ENCODE assay signal across 12 cellular contexts in the genomic region with DNA sequence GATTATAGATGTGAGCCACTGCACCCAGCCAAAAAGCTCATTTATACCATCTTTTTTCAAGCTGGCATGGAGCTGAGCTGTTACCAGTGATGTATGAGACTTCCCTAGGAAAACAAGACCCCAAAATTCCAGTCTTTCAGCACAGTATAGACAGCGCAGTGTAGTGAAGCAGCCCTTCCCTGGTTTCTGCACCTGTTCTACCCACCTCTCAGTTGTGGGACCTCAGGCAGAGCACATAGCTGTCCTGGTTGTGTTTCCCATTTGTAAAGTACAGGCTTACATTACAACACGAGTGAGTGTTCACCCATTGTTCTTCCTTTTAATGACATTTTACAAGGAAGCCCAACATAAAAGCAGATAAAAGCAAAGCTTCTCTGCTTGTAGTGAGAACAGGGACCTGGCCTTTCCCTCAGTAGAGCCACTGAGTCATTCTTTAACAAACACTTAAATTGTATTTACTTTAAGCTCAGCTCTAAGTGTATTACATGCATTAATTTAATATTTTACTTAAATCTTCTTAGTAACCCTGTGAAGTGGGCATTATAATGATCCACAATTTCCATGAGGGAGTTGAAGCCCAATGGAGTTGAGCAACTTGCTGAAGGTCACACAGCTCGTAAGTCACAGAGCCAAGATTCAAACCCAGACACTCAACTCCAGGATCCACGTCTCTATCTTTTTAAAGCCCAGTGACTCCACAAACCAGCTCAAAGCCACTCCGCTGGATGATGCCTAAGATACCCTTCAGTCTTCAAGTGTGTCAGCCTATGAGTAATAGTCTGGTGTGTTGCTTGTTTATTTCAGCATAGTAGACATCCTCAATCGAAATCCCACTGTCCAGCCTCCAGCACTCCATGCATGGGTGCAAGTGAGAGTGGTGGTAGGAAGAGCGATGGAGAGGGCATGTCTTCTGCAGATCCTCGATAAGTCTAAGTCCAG.
"Had no signal": no experiment of that assay in that cellular context is flagged by ENCODE, and none has a peak within 500 bp of the region (broad histone marks: within the 10 kb centered on the region; RNA-seq: fewer than 3 reads in every experiment).

No MANE protein-coding gene starts in this region.

- DNase-seq: activated CD4-positive, alpha-beta T cell treated with anti-CD3 and anti-CD28 coated beads for 1 hour; activated CD4-positive, alpha-beta T cell treated with anti-CD3 and anti-CD28 coated beads, Interleukin-2, amount 50 U/mL, for 4 hours; activated naive CD4-positive, alpha-beta T cell treated with anti-CD3 and anti-CD28 coated beads, Interleukin-2, amount 50 U/mL, for 16 hours; hippocampal formation; midbrain; sigmoid colon; stimulated activated CD4-positive, alpha-beta T cell treated with anti-CD3 and anti-CD28 coated beads, Interleukin-1b, Interleukin-23, amount 100 ng/mL, for 48 hours; stomach; testis had no signal

- H3K4me3 ChIP-seq: sigmoid colon, stomach, testis had no signal

- H3K27ac ChIP-seq: stomach, testis, VCaP had no signal

- ATAC-seq: activated T-helper 17 cell treated with anti-CD3 and anti-CD28 coated beads, Interleukin-2, amount 50 U/mL, for 72 hours; esophagus mucosa had no signal

- H3K36me3 ChIP-seq: sigmoid colon, stomach had no signal

- H3K27me3 ChIP-seq: sigmoid colon, stomach, testis had no signal

- H3K9me3 ChIP-seq: sigmoid colon, testis had no signal
